1 cellular context compared by ENCODE assay signal in the genomic region with DNA sequence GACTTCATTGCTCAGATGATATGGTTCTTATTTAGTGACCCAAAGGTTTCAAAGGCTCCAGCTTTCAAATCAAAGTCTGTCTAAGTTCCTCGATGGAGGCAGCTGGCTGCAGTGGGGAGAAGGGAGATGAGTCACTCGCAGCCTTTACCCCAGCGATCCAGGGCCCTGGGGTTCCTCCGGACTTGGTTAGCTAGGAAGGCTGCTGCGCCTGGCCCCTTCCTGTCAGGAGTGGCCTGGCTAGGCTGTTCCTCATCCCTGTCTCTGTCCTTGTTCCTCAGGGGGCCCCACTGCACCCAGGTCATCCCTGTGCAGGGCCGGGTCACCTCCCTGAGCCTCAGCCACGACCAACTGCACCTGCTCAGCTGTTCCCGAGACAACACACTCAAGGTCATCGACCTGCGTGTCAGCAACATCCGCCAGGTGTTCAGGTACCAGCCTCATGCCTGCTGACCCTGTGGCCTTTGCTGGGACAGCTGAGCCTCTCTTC.
TF ChIP-seq lines count a peak whose summit lies in the region.

No MANE protein-coding gene starts in this region.

TF ChIP-seq in HepG2, 621 proteins besides CTCF, POLR2A, EP300 and RAD21 (continued from another document and continues in another):
- TF ChIP-seq, protein P1, sequence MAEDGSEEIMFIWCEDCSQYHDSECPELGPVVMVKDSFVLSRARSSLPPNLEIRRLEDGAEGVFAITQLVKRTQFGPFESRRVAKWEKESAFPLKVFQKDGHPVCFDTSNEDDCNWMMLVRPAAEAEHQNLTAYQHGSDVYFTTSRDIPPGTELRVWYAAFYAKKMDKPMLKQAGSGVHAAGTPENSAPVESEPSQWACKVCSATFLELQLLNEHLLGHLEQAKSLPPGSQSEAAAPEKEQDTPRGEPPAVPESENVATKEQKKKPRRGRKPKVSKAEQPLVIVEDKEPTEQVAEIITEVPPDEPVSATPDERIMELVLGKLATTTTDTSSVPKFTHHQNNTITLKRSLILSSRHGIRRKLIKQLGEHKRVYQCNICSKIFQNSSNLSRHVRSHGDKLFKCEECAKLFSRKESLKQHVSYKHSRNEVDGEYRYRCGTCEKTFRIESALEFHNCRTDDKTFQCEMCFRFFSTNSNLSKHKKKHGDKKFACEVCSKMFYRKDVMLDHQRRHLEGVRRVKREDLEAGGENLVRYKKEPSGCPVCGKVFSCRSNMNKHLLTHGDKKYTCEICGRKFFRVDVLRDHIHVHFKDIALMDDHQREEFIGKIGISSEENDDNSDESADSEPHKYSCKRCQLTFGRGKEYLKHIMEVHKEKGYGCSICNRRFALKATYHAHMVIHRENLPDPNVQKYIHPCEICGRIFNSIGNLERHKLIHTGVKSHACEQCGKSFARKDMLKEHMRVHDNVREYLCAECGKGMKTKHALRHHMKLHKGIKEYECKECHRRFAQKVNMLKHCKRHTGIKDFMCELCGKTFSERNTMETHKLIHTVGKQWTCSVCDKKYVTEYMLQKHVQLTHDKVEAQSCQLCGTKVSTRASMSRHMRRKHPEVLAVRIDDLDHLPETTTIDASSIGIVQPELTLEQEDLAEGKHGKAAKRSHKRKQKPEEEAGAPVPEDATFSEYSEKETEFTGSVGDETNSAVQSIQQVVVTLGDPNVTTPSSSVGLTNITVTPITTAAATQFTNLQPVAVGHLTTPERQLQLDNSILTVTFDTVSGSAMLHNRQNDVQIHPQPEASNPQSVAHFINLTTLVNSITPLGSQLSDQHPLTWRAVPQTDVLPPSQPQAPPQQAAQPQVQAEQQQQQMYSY (CRISPR knock-in tag; IDR thresholded peaks at IDR 0.05) = no peak
- TF ChIP-seq, protein P2, sequence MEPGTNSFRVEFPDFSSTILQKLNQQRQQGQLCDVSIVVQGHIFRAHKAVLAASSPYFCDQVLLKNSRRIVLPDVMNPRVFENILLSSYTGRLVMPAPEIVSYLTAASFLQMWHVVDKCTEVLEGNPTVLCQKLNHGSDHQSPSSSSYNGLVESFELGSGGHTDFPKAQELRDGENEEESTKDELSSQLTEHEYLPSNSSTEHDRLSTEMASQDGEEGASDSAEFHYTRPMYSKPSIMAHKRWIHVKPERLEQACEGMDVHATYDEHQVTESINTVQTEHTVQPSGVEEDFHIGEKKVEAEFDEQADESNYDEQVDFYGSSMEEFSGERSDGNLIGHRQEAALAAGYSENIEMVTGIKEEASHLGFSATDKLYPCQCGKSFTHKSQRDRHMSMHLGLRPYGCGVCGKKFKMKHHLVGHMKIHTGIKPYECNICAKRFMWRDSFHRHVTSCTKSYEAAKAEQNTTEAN (CRISPR knock-in tag; conservative IDR thresholded peaks at IDR 0.05) = no peak
- peak; percentile 21; the same call in 1 of the 2 replicates for TF ChIP-seq FOXO1 (CRISPR knock-in tag; IDR thresholded peaks at IDR 0.05)
- TF ChIP-seq, protein P3, sequence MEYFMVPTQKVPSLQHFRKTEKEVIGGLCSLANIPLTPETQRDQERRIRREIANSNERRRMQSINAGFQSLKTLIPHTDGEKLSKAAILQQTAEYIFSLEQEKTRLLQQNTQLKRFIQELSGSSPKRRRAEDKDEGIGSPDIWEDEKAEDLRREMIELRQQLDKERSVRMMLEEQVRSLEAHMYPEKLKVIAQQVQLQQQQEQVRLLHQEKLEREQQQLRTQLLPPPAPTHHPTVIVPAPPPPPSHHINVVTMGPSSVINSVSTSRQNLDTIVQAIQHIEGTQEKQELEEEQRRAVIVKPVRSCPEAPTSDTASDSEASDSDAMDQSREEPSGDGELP (IDR thresholded peaks at IDR 0.05; ENCODE audit: borderline replicate concordance, low read depth) = peak; percentile 92; the same call in 1 of the 2 replicates
- TF ChIP-seq, protein P4, sequence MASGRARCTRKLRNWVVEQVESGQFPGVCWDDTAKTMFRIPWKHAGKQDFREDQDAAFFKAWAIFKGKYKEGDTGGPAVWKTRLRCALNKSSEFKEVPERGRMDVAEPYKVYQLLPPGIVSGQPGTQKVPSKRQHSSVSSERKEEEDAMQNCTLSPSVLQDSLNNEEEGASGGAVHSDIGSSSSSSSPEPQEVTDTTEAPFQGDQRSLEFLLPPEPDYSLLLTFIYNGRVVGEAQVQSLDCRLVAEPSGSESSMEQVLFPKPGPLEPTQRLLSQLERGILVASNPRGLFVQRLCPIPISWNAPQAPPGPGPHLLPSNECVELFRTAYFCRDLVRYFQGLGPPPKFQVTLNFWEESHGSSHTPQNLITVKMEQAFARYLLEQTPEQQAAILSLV (CRISPR knock-in tag; IDR thresholded peaks at IDR 0.05; ENCODE audit: borderline replicate concordance) = peak; percentile 51; the same call in 1 of the 2 replicates
- peak; percentile 57; the same call in 1 of the 2 replicates for TF ChIP-seq ZBTB33 (CRISPR knock-in tag; IDR thresholded peaks at IDR 0.05)
- TF ChIP-seq SIN3B (IDR thresholded peaks at IDR 0.05; ENCODE audit: low read length) = no peak
- TF ChIP-seq, protein P5, sequence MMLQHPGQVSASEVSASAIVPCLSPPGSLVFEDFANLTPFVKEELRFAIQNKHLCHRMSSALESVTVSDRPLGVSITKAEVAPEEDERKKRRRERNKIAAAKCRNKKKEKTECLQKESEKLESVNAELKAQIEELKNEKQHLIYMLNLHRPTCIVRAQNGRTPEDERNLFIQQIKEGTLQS (CRISPR knock-in tag; IDR thresholded peaks at IDR 0.05) = 0 out of 2 replicates have a peak, but pooled peaks have one; percentile 22
- peak; percentile 20; the same call in 1 of the 2 replicates for TF ChIP-seq GABPB1 (CRISPR knock-in tag; IDR thresholded peaks at IDR 0.05)
- 0 out of 4 replicates have a peak, but pooled peaks of 1 of the 2 experiments have one; percentile 22 for TF ChIP-seq NR2F1 (CRISPR knock-in tag; IDR thresholded peaks at IDR 0.05)
- peak; percentile 62 for TF ChIP-seq NR2F6 (IDR thresholded peaks at IDR 0.05)
- TF ChIP-seq NR2F6 (CRISPR knock-in tag; IDR thresholded peaks at IDR 0.05) = peak; percentile 41; the same call in 1 of the 2 replicates
- no peak for TF ChIP-seq U2AF2 (IDR thresholded peaks at IDR 0.05; ENCODE audit: low read depth, low read length)
- 0 out of 2 replicates have a peak, but pooled peaks have one; percentile 41 for TF ChIP-seq HDAC1 (CRISPR knock-in tag; IDR thresholded peaks at IDR 0.05)
- peak; percentile 91 for TF ChIP-seq RXRA (CRISPR knock-in tag; IDR thresholded peaks at IDR 0.05)
- peak; percentile 14; the same call in 1 of the 2 replicates for TF ChIP-seq SALL1 (CRISPR knock-in tag; IDR thresholded peaks at IDR 0.05)
- TF ChIP-seq, protein P6, sequence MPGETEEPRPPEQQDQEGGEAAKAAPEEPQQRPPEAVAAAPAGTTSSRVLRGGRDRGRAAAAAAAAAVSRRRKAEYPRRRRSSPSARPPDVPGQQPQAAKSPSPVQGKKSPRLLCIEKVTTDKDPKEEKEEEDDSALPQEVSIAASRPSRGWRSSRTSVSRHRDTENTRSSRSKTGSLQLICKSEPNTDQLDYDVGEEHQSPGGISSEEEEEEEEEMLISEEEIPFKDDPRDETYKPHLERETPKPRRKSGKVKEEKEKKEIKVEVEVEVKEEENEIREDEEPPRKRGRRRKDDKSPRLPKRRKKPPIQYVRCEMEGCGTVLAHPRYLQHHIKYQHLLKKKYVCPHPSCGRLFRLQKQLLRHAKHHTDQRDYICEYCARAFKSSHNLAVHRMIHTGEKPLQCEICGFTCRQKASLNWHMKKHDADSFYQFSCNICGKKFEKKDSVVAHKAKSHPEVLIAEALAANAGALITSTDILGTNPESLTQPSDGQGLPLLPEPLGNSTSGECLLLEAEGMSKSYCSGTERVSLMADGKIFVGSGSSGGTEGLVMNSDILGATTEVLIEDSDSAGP (CRISPR knock-in tag; IDR thresholded peaks at IDR 0.05; ENCODE audit: borderline replicate concordance) = 0 out of 2 replicates have a peak, but pooled peaks have one; percentile 48
- peak; percentile 42; the same call in 1 of the 2 replicates for TF ChIP-seq RARA (CRISPR knock-in tag; IDR thresholded peaks at IDR 0.05)
- TF ChIP-seq KDM2A (CRISPR knock-in tag; IDR thresholded peaks at IDR 0.05; ENCODE audit: borderline replicate concordance, low read depth) = 0 out of 2 replicates have a peak, but pooled peaks have one; percentile 39
- TF ChIP-seq ZSCAN30 (CRISPR knock-in tag; IDR thresholded peaks at IDR 0.05) = no peak
- 0 out of 2 replicates have a peak, but pooled peaks have one; percentile 56 for TF ChIP-seq NFKB2 (CRISPR knock-in tag; IDR thresholded peaks at IDR 0.05; ENCODE audit: borderline replicate concordance)
- TF ChIP-seq RBM22 (optimal IDR thresholded peaks at IDR 0.05; ENCODE audit: low read length) = peak; percentile 16
- TF ChIP-seq IRF2 (CRISPR knock-in tag; IDR thresholded peaks at IDR 0.05) = no peak
- TF ChIP-seq, protein P7, sequence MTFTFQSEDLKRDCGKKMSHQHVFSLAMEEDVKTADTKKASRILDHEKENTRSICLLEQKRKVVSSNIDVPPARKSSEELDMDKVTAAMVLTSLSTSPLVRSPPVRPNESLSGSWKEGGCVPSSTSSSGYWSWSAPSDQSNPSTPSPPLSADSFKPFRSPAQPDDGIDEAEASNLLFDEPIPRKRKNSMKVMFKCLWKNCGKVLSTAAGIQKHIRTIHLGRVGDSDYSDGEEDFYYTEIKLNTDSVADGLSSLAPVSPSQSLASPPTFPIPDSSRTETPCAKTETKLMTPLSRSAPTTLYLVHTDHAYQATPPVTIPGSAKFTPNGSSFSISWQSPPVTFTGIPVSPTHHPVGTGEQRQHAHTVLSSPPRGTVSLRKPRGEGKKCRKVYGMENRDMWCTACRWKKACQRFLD (CRISPR knock-in tag; IDR thresholded peaks at IDR 0.05; ENCODE audit: borderline replicate concordance) = no peak
- peak; percentile 31; the same call in 1 of the 2 replicates for TF ChIP-seq POLR2G (IDR thresholded peaks at IDR 0.05; ENCODE audit: low read depth, low read length)
- peak; percentile 55; the same call in 1 of the 2 replicates for TF ChIP-seq RXRB (CRISPR knock-in tag; IDR thresholded peaks at IDR 0.05; ENCODE audit: borderline replicate concordance)
- TF ChIP-seq, protein P8, sequence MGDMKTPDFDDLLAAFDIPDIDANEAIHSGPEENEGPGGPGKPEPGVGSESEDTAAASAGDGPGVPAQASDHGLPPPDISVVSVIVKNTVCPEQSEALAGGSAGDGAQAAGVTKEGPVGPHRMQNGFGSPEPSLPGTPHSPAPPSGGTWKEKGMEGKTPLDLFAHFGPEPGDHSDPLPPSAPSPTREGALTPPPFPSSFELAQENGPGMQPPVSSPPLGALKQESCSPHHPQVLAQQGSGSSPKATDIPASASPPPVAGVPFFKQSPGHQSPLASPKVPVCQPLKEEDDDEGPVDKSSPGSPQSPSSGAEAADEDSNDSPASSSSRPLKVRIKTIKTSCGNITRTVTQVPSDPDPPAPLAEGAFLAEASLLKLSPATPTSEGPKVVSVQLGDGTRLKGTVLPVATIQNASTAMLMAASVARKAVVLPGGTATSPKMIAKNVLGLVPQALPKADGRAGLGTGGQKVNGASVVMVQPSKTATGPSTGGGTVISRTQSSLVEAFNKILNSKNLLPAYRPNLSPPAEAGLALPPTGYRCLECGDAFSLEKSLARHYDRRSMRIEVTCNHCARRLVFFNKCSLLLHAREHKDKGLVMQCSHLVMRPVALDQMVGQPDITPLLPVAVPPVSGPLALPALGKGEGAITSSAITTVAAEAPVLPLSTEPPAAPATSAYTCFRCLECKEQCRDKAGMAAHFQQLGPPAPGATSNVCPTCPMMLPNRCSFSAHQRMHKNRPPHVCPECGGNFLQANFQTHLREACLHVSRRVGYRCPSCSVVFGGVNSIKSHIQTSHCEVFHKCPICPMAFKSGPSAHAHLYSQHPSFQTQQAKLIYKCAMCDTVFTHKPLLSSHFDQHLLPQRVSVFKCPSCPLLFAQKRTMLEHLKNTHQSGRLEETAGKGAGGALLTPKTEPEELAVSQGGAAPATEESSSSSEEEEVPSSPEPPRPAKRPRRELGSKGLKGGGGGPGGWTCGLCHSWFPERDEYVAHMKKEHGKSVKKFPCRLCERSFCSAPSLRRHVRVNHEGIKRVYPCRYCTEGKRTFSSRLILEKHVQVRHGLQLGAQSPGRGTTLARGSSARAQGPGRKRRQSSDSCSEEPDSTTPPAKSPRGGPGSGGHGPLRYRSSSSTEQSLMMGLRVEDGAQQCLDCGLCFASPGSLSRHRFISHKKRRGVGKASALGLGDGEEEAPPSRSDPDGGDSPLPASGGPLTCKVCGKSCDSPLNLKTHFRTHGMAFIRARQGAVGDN (CRISPR knock-in tag; IDR thresholded peaks at IDR 0.05) = peak; percentile 43; the same call in 1 of the 2 replicates
- TF ChIP-seq CREM (IDR thresholded peaks at IDR 0.05) = no peak
- no peak for TF ChIP-seq CREM (CRISPR knock-in tag; IDR thresholded peaks at IDR 0.05)
- peak; percentile 61 for TF ChIP-seq AGO2 (optimal IDR thresholded peaks at IDR 0.05; ENCODE audit: low read depth, low read length)
- peak; percentile 36; the same call in 1 of the 2 replicates for TF ChIP-seq FOXP4 (CRISPR knock-in tag; IDR thresholded peaks at IDR 0.05)
- no peak for TF ChIP-seq ISL2 (CRISPR knock-in tag; IDR thresholded peaks at IDR 0.05)
